9 cellular contexts compared by ENCODE assay signal in the genomic region with DNA sequence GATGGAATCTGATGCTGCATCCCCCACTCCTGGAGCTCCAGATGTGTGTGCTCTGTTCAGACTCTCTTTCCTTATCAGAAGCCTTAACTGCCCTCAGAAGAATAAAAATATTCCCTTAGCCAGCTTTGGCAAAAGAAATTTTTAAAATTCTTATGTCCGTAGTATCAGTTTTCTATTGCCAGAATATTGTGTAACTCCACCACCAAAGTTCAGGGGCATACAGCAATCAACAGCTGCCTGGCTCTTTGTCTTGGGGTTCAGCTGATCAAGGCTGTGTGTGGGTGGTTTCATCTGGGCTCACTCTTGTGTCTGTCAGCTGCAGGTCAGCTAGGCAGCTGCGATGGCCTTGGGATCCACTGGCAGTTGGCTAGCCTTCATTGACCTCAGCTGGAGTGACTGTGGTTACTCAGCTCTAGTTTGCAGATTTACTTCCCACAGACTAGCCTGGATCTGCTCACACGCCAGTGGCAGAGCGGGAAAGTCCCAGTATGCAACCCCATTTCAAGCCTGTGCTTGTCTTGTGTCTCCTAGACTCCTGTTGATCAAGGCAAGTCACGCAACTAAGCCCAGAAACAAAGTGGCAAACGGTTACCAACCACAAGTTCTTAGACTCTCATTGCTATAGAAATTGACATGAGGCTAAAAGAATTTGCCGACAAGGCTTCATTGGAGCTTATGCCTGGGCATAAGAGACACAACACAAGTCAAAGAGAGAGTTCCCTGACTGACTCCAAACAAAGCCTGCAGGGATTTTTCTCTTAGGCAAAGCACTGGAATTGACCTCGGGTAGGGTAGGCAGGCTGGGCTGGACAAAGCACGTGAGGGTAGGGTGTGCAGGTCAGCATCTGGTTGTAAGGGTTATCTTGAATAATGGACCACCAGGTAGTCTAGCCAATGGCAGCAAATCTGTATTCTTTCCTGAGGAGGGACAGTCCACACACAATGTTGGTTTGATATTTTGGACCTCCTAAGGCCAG. TPM values are rescaled to one million over a fixed set of nuclear protein-coding genes. Genes with fewer than 3 reads are reported as not detected.
DNase-seq lines count a peak whose midpoint lies in the region; ATAC-seq, FAIRE-seq and TF ChIP-seq lines count a peak whose summit lies in the region.
"Had no signal": no experiment of that assay in that cellular context is flagged by ENCODE, and none has a peak within 500 bp of the region (broad histone marks: within the 10 kb centered on the region; RNA-seq: fewer than 3 reads in every experiment).

No MANE protein-coding gene starts in this region.

- no peaks in the 10 kb centered on the region for H3K27me3 Mint-ChIP-seq in activated CD4-positive, alpha-beta T cell treated with anti-CD3 and anti-CD28 coated beads, Interleukin-2, amount 10 ng/mL, durations not matched to agents 24 days and 14 days

- H3K9me3 ChIP-seq in gastroesophageal sphincter (no peaks in the 10 kb centered on the region), sigmoid colon (no peaks in the 10 kb centered on the region)

- no peaks in the 10 kb centered on the region for H3K9me3 Mint-ChIP-seq in activated CD4-positive, alpha-beta T cell treated with anti-CD3 and anti-CD28 coated beads, Interleukin-2, amount 10 ng/mL, durations not matched to agents 24 days and 14 days

- H3K27ac ChIP-seq in gastroesophageal sphincter (no peak overlapping the region), sigmoid colon (no peak overlapping the region)

- no peak overlapping the region for H3K27ac Mint-ChIP-seq in activated CD4-positive, alpha-beta T cell treated with anti-CD3 and anti-CD28 coated beads, Interleukin-2, amount 10 ng/mL, durations not matched to agents 24 days and 14 days

- H3K27me3 ChIP-seq in gastroesophageal sphincter = no peaks in the 10 kb centered on the region
- H3K27me3 ChIP-seq in sigmoid colon = no peaks in the 10 kb centered on the region

- TF ChIP-seq POLR2A in GM12891 (IDR thresholded peaks at IDR 0.05; ENCODE audit: low read depth, low read length) (no peak), gastroesophageal sphincter (IDR thresholded peaks at IDR 0.05) (no peak), sigmoid colon (IDR thresholded peaks at IDR 0.05) (no peak)

- in situ Hi-C loops in SK-MEL-5 (cut with HindIII; ENCODE audit: low pct_unique_long_range_greater_than_20kb, low sequenced_read_pairs) = no loop called here

- TF ChIP-seq CTCF in gastroesophageal sphincter (IDR thresholded peaks at IDR 0.05) (no peak), sigmoid colon (IDR thresholded peaks at IDR 0.05) (no peak)

- H3K4me1 ChIP-seq in gastroesophageal sphincter (peaks cover 0 to 7% (median 0%) of the 10 kb centered on the region in 3 donors), sigmoid colon (no peaks in the 10 kb centered on the region)

- H3K36me3 ChIP-seq in gastroesophageal sphincter (peaks cover 0 to 70% of the 10 kb centered on the region in 2 donors), sigmoid colon (peaks cover 14 to 71% (median 43%) of the 10 kb centered on the region in 4 donors)

- WGBS in gastroesophageal sphincter (ENCODE audit: low coverage in 1 of 2), 2 donors = 75 to 82% methylated on average over 4 of the region's 9 CpGs
- 87 to 88% methylated on average over 9 of the region's 9 CpGs for WGBS in sigmoid colon, 2 donors

- H3K36me3 Mint-ChIP-seq in activated CD4-positive, alpha-beta T cell treated with anti-CD3 and anti-CD28 coated beads, Interleukin-2, amount 10 ng/mL, durations not matched to agents 24 days and 14 days (ENCODE audit: low read depth) = peaks cover 68% of the 10 kb centered on the region

- no peak overlapping the region for H3K4me3 Mint-ChIP-seq in activated CD4-positive, alpha-beta T cell treated with anti-CD3 and anti-CD28 coated beads, Interleukin-2, amount 10 ng/mL, durations not matched to agents 24 days and 14 days

- H3K4me1 Mint-ChIP-seq in activated CD4-positive, alpha-beta T cell treated with anti-CD3 and anti-CD28 coated beads, Interleukin-2, amount 10 ng/mL, durations not matched to agents 24 days and 14 days = peaks cover 9% of the 10 kb centered on the region

- DNase-seq in GM12891 (ENCODE audit: insufficient read length, low spot score) (no peak), SK-MEL-5 (ENCODE audit: low read depth, low spot score) (peak; percentile 32), sigmoid colon (peak; percentile 76), frontal cortex (ENCODE audit: low spot score in 2 of 2) (no peak), NCI-H2227 (lab: John Stamatoyannopoulos, UW; ENCODE audit: unreplicated experiment) (no peak), putamen (ENCODE audit: low spot score) (no peak)
- DNase-seq in activated CD4-positive, alpha-beta T cell treated with anti-CD3 and anti-CD28 coated beads, Interleukin-2, amount 10 ng/mL, durations not matched to agents 24 days and 14 days = no peak
- DNase-seq: NCI-H748 treated with DMSO at 0.1 percent for 48 hours had no signal

- no peak overlapping the region for H3K4me3 ChIP-seq in gastroesophageal sphincter
- H3K4me3 ChIP-seq in sigmoid colon = no peak overlapping the region

- intact Hi-C loops in sigmoid colon (cut with DNase I) = no loop called here
- intact Hi-C loops in activated CD4-positive, alpha-beta T cell treated with anti-CD3 and anti-CD28 coated beads, Interleukin-2, amount 10 ng/mL, durations not matched to agents 24 days and 14 days (cut with micrococcal nuclease) = loop anchor here (10.0 kb wide), 1 partner anchor 425 kb away; a partner anchor contains a TSS

- ATAC-seq in gastroesophageal sphincter = peak; percentile 91

- no peak for FAIRE-seq in GM12891 (lab: Jason Lieb, UNC)
- FAIRE-seq in frontal cortex (lab: Jason Lieb, UNC) = no peak

- no peak for TF ChIP-seq EP300 in gastroesophageal sphincter (IDR thresholded peaks at IDR 0.05)
- TF ChIP-seq EP300 in sigmoid colon (IDR thresholded peaks at IDR 0.05) = no peak

TF ChIP-seq in GM12891, 5 proteins besides CTCF, POLR2A, EP300 and RAD21:
- TF ChIP-seq POLR2AphosphoS5 (IDR thresholded peaks at IDR 0.05; ENCODE audit: low read depth, low read length) = peak; percentile 68
- TF ChIP-seq SPI1 (IDR thresholded peaks at IDR 0.05; ENCODE audit: low read depth, low read length) = no peak
- TF ChIP-seq TAF1 (IDR thresholded peaks at IDR 0.05; ENCODE audit: low read depth, low read length) = no peak
- no peak for TF ChIP-seq PAX5 (IDR thresholded peaks at IDR 0.05; ENCODE audit: insufficient read depth, low read length, severe bottlenecking)
- peak; percentile 16; the same call in 1 of the 2 replicates for TF ChIP-seq POU2F2 (IDR thresholded peaks at IDR 0.05; ENCODE audit: low read depth, low read length)

RNA-seq across cellular contexts. Expression of a gene that starts 7.5 kb away (rescaled TPM):
- 31.8 TPM for polyA plus RNA-seq in GM12891 (2012; ENCODE audit: low read depth, missing spikeins)
- total RNA-seq in SK-MEL-5 (2014; rRNA removed; shearing (Covaris generic)) = 37.2 and 38.7 TPM in 2 replicates
- 30.9 and 33.0 TPM in 2 replicates for polyA plus RNA-seq in SK-MEL-5 (2015; cell fraction: cytosol; rRNA removed)
- 79.3 and 87.7 TPM in 2 replicates for polyA plus RNA-seq in SK-MEL-5 (2015; cell fraction: nucleus; rRNA removed)
- 10 to 100 TPM; 18.3 to 37.0 (median 21.7) TPM for total RNA-seq in gastroesophageal sphincter
- total RNA-seq in sigmoid colon = 10 to 100 TPM; 13.5 to 33.8 (median 21.0) TPM
- 10 to 100 TPM; 12.6 to 39.9 (median 19.4) TPM for polyA plus RNA-seq in sigmoid colon
- total RNA-seq in frontal cortex = 28.5 TPM
- 65.2 and 69.9 TPM in 2 replicates for total RNA-seq in activated CD4-positive, alpha-beta T cell treated with anti-CD3 and anti-CD28 coated beads, Interleukin-2, amount 10 ng/mL, durations not matched to agents 24 days and 14 days

RNA-seq across cellular contexts. Expression of a gene that starts 8.0 kb away (rescaled TPM):
- polyA plus RNA-seq in GM12891 (2012; ENCODE audit: low read depth, missing spikeins) = 37.5 TPM
- 15.1 and 20.5 TPM in 2 replicates for total RNA-seq in SK-MEL-5 (2014; rRNA removed; shearing (Covaris generic))
- 51.5 and 54.5 TPM in 2 replicates for polyA plus RNA-seq in SK-MEL-5 (2015; cell fraction: cytosol; rRNA removed)
- 42.6 and 52.8 TPM in 2 replicates for polyA plus RNA-seq in SK-MEL-5 (2015; cell fraction: nucleus; rRNA removed)
- 10 to 100 TPM; 23.3 to 44.0 (median 33.4) TPM for total RNA-seq in gastroesophageal sphincter
- 10 to 100 TPM; 17.3 to 39.6 (median 30.5) TPM for total RNA-seq in sigmoid colon
- 10 to 100 TPM; 35.1 to 66.2 (median 39.6) TPM for polyA plus RNA-seq in sigmoid colon
- 4.9 TPM for total RNA-seq in frontal cortex
- 34.9 and 35.1 TPM in 2 replicates for total RNA-seq in activated CD4-positive, alpha-beta T cell treated with anti-CD3 and anti-CD28 coated beads, Interleukin-2, amount 10 ng/mL, durations not matched to agents 24 days and 14 days

RNA-seq across cellular contexts. Expression of a gene that starts 22.7 kb away (rescaled TPM):
- polyA plus RNA-seq in GM12891 (2012; ENCODE audit: low read depth, missing spikeins) = 7.3 TPM
- total RNA-seq in SK-MEL-5 (2014; rRNA removed; shearing (Covaris generic)) = 0.95 and 2.0 TPM in 2 replicates
- 0.06 and 1.7 TPM in 2 replicates for polyA plus RNA-seq in SK-MEL-5 (2015; cell fraction: cytosol; rRNA removed)
- polyA plus RNA-seq in SK-MEL-5 (2015; cell fraction: nucleus; rRNA removed) = 0.58 TPM in 1 of 2 replicates, not detected in the other
- total RNA-seq in gastroesophageal sphincter = 1 to 10 TPM; 8.9 to 9.4 (median 9.0) TPM
- total RNA-seq in sigmoid colon = 10 to 100 TPM in 3 of 4 donors, 1 to 10 TPM in 1; 6.9 to 17.6 (median 12.0) TPM
- polyA plus RNA-seq in sigmoid colon = 10 to 100 TPM; 12.5 to 14.4 (median 14.1) TPM
- 10.2 TPM for total RNA-seq in frontal cortex
- total RNA-seq in activated CD4-positive, alpha-beta T cell treated with anti-CD3 and anti-CD28 coated beads, Interleukin-2, amount 10 ng/mL, durations not matched to agents 24 days and 14 days = 17.0 and 18.3 TPM in 2 replicates

RNA-seq across cellular contexts. Expression of a gene that starts 36.6 kb away (rescaled TPM):
- polyA plus RNA-seq in GM12891 (2012; ENCODE audit: low read depth, missing spikeins) = 54.8 TPM
- 43.2 and 48.6 TPM in 2 replicates for total RNA-seq in SK-MEL-5 (2014; rRNA removed; shearing (Covaris generic))
- polyA plus RNA-seq in SK-MEL-5 (2015; cell fraction: cytosol; rRNA removed) = 79.2 and 80.7 TPM in 2 replicates
- 232 TPM in 2 replicates for polyA plus RNA-seq in SK-MEL-5 (2015; cell fraction: nucleus; rRNA removed)
- total RNA-seq in gastroesophageal sphincter = 10 to 100 TPM in 3 of 4 donors, 1 to 10 TPM in 1; 9.4 to 15.1 (median 13.4) TPM
- 10 to 100 TPM; 10.8 to 12.0 (median 11.8) TPM for total RNA-seq in sigmoid colon
- polyA plus RNA-seq in sigmoid colon = 10 to 100 TPM; 14.4 to 40.0 (median 29.4) TPM
- total RNA-seq in frontal cortex = 7.7 TPM
- total RNA-seq in activated CD4-positive, alpha-beta T cell treated with anti-CD3 and anti-CD28 coated beads, Interleukin-2, amount 10 ng/mL, durations not matched to agents 24 days and 14 days = 81.7 and 84.7 TPM in 2 replicates

RNA-seq across cellular contexts. Expression of a gene that starts 36.8 kb away (rescaled TPM):
- polyA plus RNA-seq in GM12891 (2012; ENCODE audit: low read depth, missing spikeins) = 138 TPM
- total RNA-seq in SK-MEL-5 (2014; rRNA removed; shearing (Covaris generic)) = 190 and 218 TPM in 2 replicates
- 145 and 168 TPM in 2 replicates for polyA plus RNA-seq in SK-MEL-5 (2015; cell fraction: cytosol; rRNA removed)
- 101 and 129 TPM in 2 replicates for polyA plus RNA-seq in SK-MEL-5 (2015; cell fraction: nucleus; rRNA removed)
- 100 to 1,000 TPM; 139 to 159 (median 140) TPM for total RNA-seq in gastroesophageal sphincter
- total RNA-seq in sigmoid colon = 100 to 1,000 TPM; 101 to 108 (median 105) TPM
- polyA plus RNA-seq in sigmoid colon = 100 to 1,000 TPM in 1 of 3 donors, 10 to 100 TPM in 2; 68.2 to 120 (median 75.1) TPM
- total RNA-seq in frontal cortex = 223 TPM
- total RNA-seq in activated CD4-positive, alpha-beta T cell treated with anti-CD3 and anti-CD28 coated beads, Interleukin-2, amount 10 ng/mL, durations not matched to agents 24 days and 14 days = 265 and 268 TPM in 2 replicates

Comparison
In these comparisons a context has a peak if more than half of its experiments do, and no peak if none do; other contexts are left out.
1. DNase-seq: peak in SK-MEL-5 (single experiment) and sigmoid colon (single experiment); none in GM12891 (single experiment), frontal cortex (0 of 2), NCI-H2227 (single experiment), activated CD4-positive, alpha-beta T cell treated with anti-CD3 and anti-CD28 coated beads, Interleukin-2, amount 10 ng/mL, durations not matched to agents 24 days and 14 days (single experiment) and putamen (single experiment).